ENCODE assay signal across 9 cellular contexts in genomic region chr2:953975-954686, GRCh38. TPM values are rescaled to one million over a fixed set of nuclear protein-coding genes. Genes with fewer than 3 reads are reported as not detected.
DNase-seq lines count a peak whose midpoint lies in the region; ATAC-seq and TF ChIP-seq lines count a peak whose summit lies in the region.
"Had no signal": no experiment of that assay in that cellular context is flagged by ENCODE, and none has a peak within 500 bp of the region (broad histone marks: within the 10 kb centered on the region; RNA-seq: fewer than 3 reads in every experiment).

No MANE protein-coding gene starts in this region.

- H3K27me3 Mint-ChIP-seq in progenitor cell of endocrine pancreas = peaks cover 60% of the 10 kb centered on the region

- no peak for ATAC-seq in GM21786 (IDR thresholded peaks at IDR 0.05; ENCODE audit: unreplicated experiment)

- peak overlapping the region; percentile 29 for H3K27ac Mint-ChIP-seq in progenitor cell of endocrine pancreas

- peak; percentile 12 for TF ChIP-seq CTCF in progenitor cell of endocrine pancreas (IDR thresholded peaks at IDR 0.05; ENCODE audit: unreplicated experiment)

- no peaks in the 10 kb centered on the region for H3K36me3 Mint-ChIP-seq in progenitor cell of endocrine pancreas (ENCODE audit: insufficient read depth)

- no peaks in the 10 kb centered on the region for H3K9me3 Mint-ChIP-seq in progenitor cell of endocrine pancreas (ENCODE audit: low read depth)

- peak; percentile 28 to 66 for DNase-seq in NCI-H2081 (lab: John Stamatoyannopoulos, UW)
- DNase-seq in NCI-H2081 treated with DMSO at 0.1 percent for 48 hours (lab: John Stamatoyannopoulos, UW) = no peak
- peak; percentile 29 for DNase-seq in NCI-H2029 (lab: John Stamatoyannopoulos, UW)
- DNase-seq in dermis microvascular lymphatic vessel endothelial cell (ENCODE audit: low read depth in 2 of 2) = peak; percentile 6 to 43
- no peak for DNase-seq in progenitor cell of endocrine pancreas (ENCODE audit: low spot score, unreplicated experiment)
- DNase-seq in anterior cingulate cortex (lab: John Stamatoyannopoulos, UW) = no peak
- no peak for DNase-seq in activated CD4-positive, alpha-beta T cell treated with anti-CD3 and anti-CD28 coated beads for 48 hours
- DNase-seq: NCI-H226 had no signal

- H3K4me1 Mint-ChIP-seq in progenitor cell of endocrine pancreas (ENCODE audit: low read depth) = peaks cover 7% of the 10 kb centered on the region

- no peak overlapping the region for H3K4me3 Mint-ChIP-seq in progenitor cell of endocrine pancreas (ENCODE audit: low read depth)

RNA-seq across cellular contexts. Expression of gene SNTG2, which starts 3.5 kb away (rescaled TPM):
- total RNA-seq in dermis microvascular lymphatic vessel endothelial cell (0.38 TPM in 1 of 2 replicates, not detected in the other), progenitor cell of endocrine pancreas (0.50 and 0.62 TPM in 2 replicates)

Comparison
In these comparisons a context has a peak if more than half of its experiments do, and no peak if none do; other contexts are left out.
1. DNase-seq: peak in NCI-H2081 (2 of 2), NCI-H2029 (single experiment) and dermis microvascular lymphatic vessel endothelial cell (2 of 2); none in NCI-H2081 treated with DMSO at 0.1 percent for 48 hours (single experiment), progenitor cell of endocrine pancreas (single experiment), anterior cingulate cortex (0 of 58) and activated CD4-positive, alpha-beta T cell treated with anti-CD3 and anti-CD28 coated beads for 48 hours (single experiment).